In genomic region chr22:31943976-31944699, GRCh38 we compare ENCODE assay signal across 8 cellular contexts. TPM values are rescaled to one million over a fixed set of nuclear protein-coding genes. Genes with fewer than 3 reads are reported as not detected.
DNase-seq lines count a peak whose midpoint lies in the region; ATAC-seq and TF ChIP-seq lines count a peak whose summit lies in the region.

Gene YWHAH, plus strand, starts transcription at chr22:31944535. Its CDS starts 199 bp downstream, at chr22:31944734.

- intact Hi-C loops in heart right ventricle (cut with DNase I) (loop anchor here in 6 of 10 donors (1.0 to 10.0 kb wide), 5 partner anchors 27 to 279 kb away; partner anchors contain the start of gene PISD (in 3 of the 6)), posterior vena cava (cut with DNase I) (no loop called here)

- ATAC-seq in HG02623 (IDR thresholded peaks at IDR 0.05; ENCODE audit: unreplicated experiment) (peak; percentile 65), T-cell (replicated peaks in 1 of 4) (peak; percentile 65 to 73 (median 68)), heart right ventricle (peak; percentile 93 to 96 (median 94)), upper lobe of left lung (ENCODE audit: low FRiP score in 2 of 2) (peak; percentile 95)

- no peaks in the 10 kb centered on the region for H3K9me3 Mint-ChIP-seq in T-cell

- H3K27me3 Mint-ChIP-seq in T-cell = no peaks in the 10 kb centered on the region

- H3K27ac Mint-ChIP-seq in T-cell = peak within 1 kb of the TSS; percentile 91 to 93

- TF ChIP-seq CTCF in heart right ventricle (IDR thresholded peaks at IDR 0.05) (no peak), upper lobe of left lung (IDR thresholded peaks at IDR 0.05) (peak in 4 of 6 experiments; percentile 24 to 60 (median 34))

- H3K9me3 ChIP-seq in heart right ventricle (no peaks in the 10 kb centered on the region), upper lobe of left lung (no peaks in the 10 kb centered on the region)

- peaks cover 3% of the 10 kb centered on the region for H3K36me3 Mint-ChIP-seq in T-cell

- TF ChIP-seq POLR2A in GM10847 (IDR thresholded peaks at IDR 0.05; ENCODE audit: extremely low read depth, insufficient read length) = peak; percentile 97
- peak in 3 of 4 donors; percentile 41 to 91 (median 89) for TF ChIP-seq POLR2A in upper lobe of left lung (IDR thresholded peaks at IDR 0.05)

- TF ChIP-seq EP300 in upper lobe of left lung (IDR thresholded peaks at IDR 0.05) = no peak

- H3K4me1 Mint-ChIP-seq in T-cell = peaks cover 8 to 25% (median 14%) of the 10 kb centered on the region in 3 donors

- peak; percentile 91 for DNase-seq in NCI-H1105 treated with DMSO at 0.1 percent for 48 hours (lab: John Stamatoyannopoulos, UW)
- DNase-seq in T-cell = peak; percentile 58 to 84 (median 76)
- DNase-seq in heart right ventricle = peak; percentile 96 to 98
- peak; percentile 99 for DNase-seq in posterior vena cava (ENCODE audit: low spot score)
- DNase-seq in upper lobe of left lung = peak; percentile 95 to 99

- H3K4me1 ChIP-seq in heart right ventricle (peaks cover 0 to 43% (median 38%) of the 10 kb centered on the region in 9 donors), upper lobe of left lung (peaks cover 25 to 40% (median 32%) of the 10 kb centered on the region in 4 donors)

- H3K4me3 Mint-ChIP-seq in T-cell = peak within 1 kb of the TSS in 2 of 3 donors; percentile 88 to 93

- POLR2A ChIA-PET in T-cell (lab: Charles Lee) = no interaction called here

- H3K36me3 ChIP-seq in heart right ventricle (peaks cover 0 to 30% (median 7%) of the 10 kb centered on the region in 9 donors), upper lobe of left lung (peaks cover 0 to 22% (median 4%) of the 10 kb centered on the region in 4 donors)

- peak within 1 kb of the TSS; percentile 76 to 96 (median 86) for H3K4me3 ChIP-seq in heart right ventricle
- peak within 1 kb of the TSS; percentile 69 to 96 (median 83) for H3K4me3 ChIP-seq in upper lobe of left lung

- CTCF ChIA-PET in T-cell (lab: Charles Lee) = interaction anchor here in 1 of 2 donors (1.1 kb wide), 1 partner anchor 26 kb away, joined by 4 read pairs; no protein-coding TSS in a partner anchor

- WGBS in adipose tissue, 3 donors = 0% methylated on average over 71 to 86 of the region's 86 CpGs
- WGBS in heart right ventricle, 2 donors = 0 to 1% methylated on average over 65 to 85 of the region's 86 CpGs
- 1% methylated on average over 10 to 26 of the region's 86 CpGs for WGBS in upper lobe of left lung, 2 donors

- H3K27ac ChIP-seq in adipose tissue (ENCODE audit: low read depth, low read length) (peak within 1 kb of the TSS; percentile 97), heart right ventricle (peak within 1 kb of the TSS; percentile 95 to 99 (median 99)), upper lobe of left lung (peak within 1 kb of the TSS; percentile 95 to 98 (median 98))

- H3K27me3 ChIP-seq in heart right ventricle (no peaks in the 10 kb centered on the region), upper lobe of left lung (no peaks in the 10 kb centered on the region)

RNA-seq across cellular contexts. Expression of gene YWHAH, which starts in this region (rescaled TPM):
- total RNA-seq in T-cell (10 to 100 TPM; 17.7 to 49.5 (median 42.1) TPM), heart right ventricle (100 to 1,000 TPM in 2 of 10 donors, 10 to 100 TPM in 8; 57.7 to 115 (median 75.8) TPM), posterior vena cava (100 to 1,000 TPM; 425 to 833 TPM), upper lobe of left lung (100 to 1,000 TPM in 5 of 6 donors, 10 to 100 TPM in 1; 46.1 to 208 (median 164) TPM)
- polyA plus RNA-seq in adipose tissue (10 to 100 TPM; 43.8 to 85.4 (median 84.1) TPM), heart right ventricle (10 to 100 TPM; 38.8 to 87.2 TPM)

Comparison
In these comparisons a context has a peak if more than half of its experiments do, and no peak if none do; other contexts are left out.
1. Peak in every context shown above with its lines: DNase-seq, ATAC-seq, H3K4me3 ChIP-seq and H3K27ac ChIP-seq.
2. CTCF ChIP-seq: peak in upper lobe of left lung (4 of 6); none in heart right ventricle (0 of 9).
3. intact Hi-C loops: an anchor here in heart right ventricle (1.0 to 10.0 kb wide); none called in posterior vena cava.